15 cellular contexts compared by ENCODE assay signal in genomic region chr17:37802712-37803416, GRCh38. TPM values are rescaled to one million over a fixed set of nuclear protein-coding genes. Genes with fewer than 3 reads are reported as not detected.
DNase-seq lines count a peak whose midpoint lies in the region; ATAC-seq and TF ChIP-seq lines count a peak whose summit lies in the region.
"Had no signal": no experiment of that assay in that cellular context is flagged by ENCODE, and none has a peak within 500 bp of the region (broad histone marks: within the 10 kb centered on the region; RNA-seq: fewer than 3 reads in every experiment).

No MANE protein-coding gene starts in this region.

- H3K27ac ChIP-seq in left ventricle myocardium inferior (replicated peaks): no peak overlapping the region
- no peak overlapping the region for H3K27ac ChIP-seq in brain microvascular endothelial cell
- peak overlapping the region in 1 of 3 donors; percentile 27 for H3K27ac ChIP-seq in right lobe of liver
- H3K27ac ChIP-seq: gastroesophageal sphincter, testis had no signal

- H3K4me3 ChIP-seq in left ventricle myocardium inferior (no peak overlapping the region), brain microvascular endothelial cell (ENCODE audit: low read depth, low read length) (no peak overlapping the region), right lobe of liver (no peak overlapping the region)
- H3K4me3 ChIP-seq: gastroesophageal sphincter, testis had no signal

- in situ Hi-C loops in brain microvascular endothelial cell (cut with HindIII; ENCODE audit: low pct_ligation_motif_present, low sequenced_read_pairs): no loop called here

- no peak for TF ChIP-seq CTCF in left ventricle myocardium inferior (IDR thresholded peaks at IDR 0.05; ENCODE audit: borderline replicate concordance)
- TF ChIP-seq CTCF in brain microvascular endothelial cell (IDR thresholded peaks at IDR 0.05; ENCODE audit: low read depth, low read length, missing control alignments): peak; percentile 11
- peak in 1 of 4 donors; percentile 10 for TF ChIP-seq CTCF in right lobe of liver (IDR thresholded peaks at IDR 0.05)

- intact Hi-C loops in Right ventricle myocardium superior (cut with DNase I) (no loop called here), left ventricle myocardium inferior (cut with micrococcal nuclease) (no loop called here), right lobe of liver (cut with DNase I) (no loop called here)

- no peaks in the 10 kb centered on the region for H3K4me1 ChIP-seq in left ventricle myocardium inferior
- H3K4me1 ChIP-seq in right lobe of liver: peaks cover 0 to 13% (median 6%) of the 10 kb centered on the region in 4 donors
- H3K4me1 ChIP-seq: gastroesophageal sphincter, testis had no signal

- peaks cover 29% of the 10 kb centered on the region for H3K27me3 ChIP-seq in left ventricle myocardium inferior (ENCODE audit: low read depth)
- no peaks in the 10 kb centered on the region for H3K27me3 ChIP-seq in brain microvascular endothelial cell (replicated peaks)
- H3K27me3 ChIP-seq in right lobe of liver: no peaks in the 10 kb centered on the region
- H3K27me3 ChIP-seq: testis had no signal

- WGBS in right lobe of liver (ENCODE audit: insufficient coverage, low coverage, low lambda C conversion rate, missing lambda C conversion rate): 0% methylated on average over 1 of the region's 1 CpG

- H3K36me3 ChIP-seq in left ventricle myocardium inferior (no peaks in the 10 kb centered on the region), brain microvascular endothelial cell (replicated peaks) (no peaks in the 10 kb centered on the region), right lobe of liver (no peaks in the 10 kb centered on the region)
- H3K36me3 ChIP-seq: gastroesophageal sphincter had no signal

- TF ChIP-seq POLR2A in right lobe of liver (IDR thresholded peaks at IDR 0.05): no peak

- ATAC-seq in Right ventricle myocardium superior (ENCODE audit: poor library complexity): peak; percentile 31
- peak; percentile 96 to 99 (median 96) for ATAC-seq in right lobe of liver
- ATAC-seq in HG02981 (IDR thresholded peaks at IDR 0.05; ENCODE audit: unreplicated experiment): no peak
- ATAC-seq: activated T-helper 17 cell treated with anti-CD3 and anti-CD28 coated beads, Interleukin-2, amount 50 U/mL, for 72 hours; gastroesophageal sphincter had no signal

- H3K9me3 ChIP-seq in left ventricle myocardium inferior (replicated peaks): no peaks in the 10 kb centered on the region
- H3K9me3 ChIP-seq in right lobe of liver: no peaks in the 10 kb centered on the region
- H3K9me3 ChIP-seq: testis had no signal

- DNase-seq in Right ventricle myocardium superior: no peak
- DNase-seq in left ventricle myocardium inferior: no peak
- DNase-seq in brain microvascular endothelial cell: peak; percentile 68
- DNase-seq in right lobe of liver: peak; percentile 34 to 82 (median 58)
- DNase-seq in SIG-M5 (lab: John Stamatoyannopoulos, UW): no peak
- no peak for DNase-seq in DMS79 treated with DMSO at 0.1 percent for 48 hours (lab: John Stamatoyannopoulos, UW)
- DNase-seq in NCI-H2196 (lab: John Stamatoyannopoulos, UW; ENCODE audit: unreplicated experiment): no peak
- DNase-seq: NCI-H1417 treated with DMSO at 0.1 percent for 48 hours, NCI-H82, testis had no signal

RNA-seq across cellular contexts. Expression of gene HNF1B, which starts 58.0 kb away (rescaled TPM):
- not detected for total RNA-seq in Right ventricle myocardium superior
- total RNA-seq in left ventricle myocardium inferior: not detected
- total RNA-seq in right lobe of liver: 1 to 10 TPM; 5.2 to 7.0 (median 5.7) TPM
- total RNA-seq: G401, gastroesophageal sphincter, mesenteric fat pad had no signal

Comparison
In these comparisons a context has a peak if more than half of its experiments do, and no peak if none do; other contexts are left out.
1. DNase-seq: peak in brain microvascular endothelial cell (single experiment) and right lobe of liver (3 of 3); none in Right ventricle myocardium superior (single experiment), left ventricle myocardium inferior (single experiment), SIG-M5 (single experiment), DMS79 treated with DMSO at 0.1 percent for 48 hours (single experiment) and NCI-H2196 (single experiment).